ENCODE assay signal across 9 cellular contexts in genomic region chr2:23617167-23617787, GRCh38.
DNase-seq lines count a peak whose midpoint lies in the region; ATAC-seq and TF ChIP-seq lines count a peak whose summit lies in the region.
"Had no signal": no experiment of that assay in that cellular context is flagged by ENCODE, and none has a peak within 500 bp of the region (broad histone marks: within the 10 kb centered on the region; RNA-seq: fewer than 3 reads in every experiment).

No MANE protein-coding gene starts in this region.

- TF ChIP-seq CTCF in heart left ventricle (IDR thresholded peaks at IDR 0.05) = peak; percentile 14 to 70 (median 36)

- H3K27me3 ChIP-seq in heart left ventricle = no peaks in the 10 kb centered on the region

- peak overlapping the region in 9 of 12 donors; percentile 1 to 39 (median 20) for H3K4me3 ChIP-seq in heart left ventricle

- 49 to 65% (median 60%) methylated on average over 16 of the region's 16 CpGs for WGBS in heart left ventricle, 4 donors

- intact Hi-C loops in heart left ventricle (cut with DNase I) = no loop called here

- no peak for TF ChIP-seq POLR2A in heart left ventricle (IDR thresholded peaks at IDR 0.05)

- peaks cover 0 to 42% (median 26%) of the 10 kb centered on the region in 12 donors for H3K4me1 ChIP-seq in heart left ventricle

- H3K9me3 ChIP-seq in heart left ventricle = peaks cover 0 to 4% (median 0%) of the 10 kb centered on the region in 12 donors

- peak; percentile 82 to 90 (median 88) for ATAC-seq in heart left ventricle

- DNase-seq in AG20443 (ENCODE audit: low spot score) = peak; percentile 91
- DNase-seq in amniotic stem cell (lab: John Stamatoyannopoulos, UW) = peak; percentile 33
- peak in 4 of 5 donors; percentile 57 to 62 (median 60) for DNase-seq in heart left ventricle
- peak; percentile 27 for DNase-seq in pons (ENCODE audit: low spot score)
- DNase-seq in GOT3 (lab: John Stamatoyannopoulos, UW) = no peak
- DNase-seq in activated CD4-positive, alpha-beta T cell treated with anti-CD3 and anti-CD28 coated beads for 48 hours = no peak
- no peak for DNase-seq in NCI-H1436 (lab: John Stamatoyannopoulos, UW)
- DNase-seq in NCI-H1436 treated with DMSO at 0.1 percent for 48 hours (lab: John Stamatoyannopoulos, UW) = no peak

- peak overlapping the region; percentile 37 to 97 (median 75) for H3K27ac ChIP-seq in heart left ventricle
- H3K27ac ChIP-seq: KMS-11 had no signal

- H3K36me3 ChIP-seq in heart left ventricle = no peaks in the 10 kb centered on the region

Comparison
In these comparisons a context has a peak if more than half of its experiments do, and no peak if none do; other contexts are left out.
1. DNase-seq: peak in AG20443 (single experiment), amniotic stem cell (single experiment), heart left ventricle (4 of 5) and pons (single experiment); none in GOT3 (single experiment), activated CD4-positive, alpha-beta T cell treated with anti-CD3 and anti-CD28 coated beads for 48 hours (single experiment), NCI-H1436 (single experiment) and NCI-H1436 treated with DMSO at 0.1 percent for 48 hours (single experiment).